8 cellular contexts compared by ENCODE assay signal in the genomic region with DNA sequence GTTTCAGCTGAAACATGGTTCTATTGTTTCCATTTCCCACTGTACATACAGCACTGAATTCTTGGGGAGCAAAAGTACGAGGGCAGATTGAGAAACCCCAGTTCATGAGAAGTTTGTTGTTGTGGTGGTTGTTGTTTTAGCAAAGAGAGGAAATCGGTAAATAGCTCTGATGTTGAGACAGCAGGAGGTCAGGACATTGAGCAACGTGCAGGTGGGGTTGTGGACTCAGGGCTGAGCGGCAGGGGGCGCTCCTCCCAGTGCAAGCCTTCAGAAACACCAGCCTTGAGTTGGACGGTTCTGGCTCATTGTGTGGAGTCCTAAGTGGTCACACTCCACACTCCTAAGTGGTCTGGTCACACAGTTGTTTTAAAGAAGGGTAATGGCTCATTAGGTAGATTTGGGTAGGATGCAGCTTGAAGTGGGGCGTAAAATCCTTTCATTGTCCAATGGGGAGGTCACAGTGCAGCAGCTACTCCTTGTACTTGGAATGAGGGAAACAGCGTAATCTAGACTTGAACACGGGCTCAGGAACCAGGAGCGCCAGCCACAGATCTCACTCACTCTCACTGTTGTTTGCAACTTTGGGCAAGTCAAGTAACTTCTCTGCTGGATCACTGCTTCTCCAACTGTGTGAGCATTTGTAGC. TPM values are rescaled to one million over a fixed set of nuclear protein-coding genes. Genes with fewer than 3 reads are reported as not detected.
DNase-seq lines count a peak whose midpoint lies in the region; ATAC-seq and TF ChIP-seq lines count a peak whose summit lies in the region.

No MANE protein-coding gene starts in this region.

- H3K79me2 ChIP-seq in Loucy (ENCODE audit: insufficient read depth, low read length) = no peaks in the 10 kb centered on the region

- no peak overlapping the region for H3K4me3 ChIP-seq in Loucy (ENCODE audit: low read length, poor library complexity, severe bottlenecking)
- no peak overlapping the region for H3K4me3 ChIP-seq in kidney epithelial cell (ENCODE audit: low read depth, low read length)
- H3K4me3 ChIP-seq in upper lobe of right lung = no peak overlapping the region

- no peaks in the 10 kb centered on the region for H3K36me3 Mint-ChIP-seq in activated naive CD4-positive, alpha-beta T cell treated with anti-CD3 and anti-CD28 coated beads, Interleukin-2, amount 10 ng/mL, durations not matched to agents 7 days and 5 days

- no peak overlapping the region for H3K4me3 Mint-ChIP-seq in activated naive CD4-positive, alpha-beta T cell treated with anti-CD3 and anti-CD28 coated beads, Interleukin-2, amount 10 ng/mL, durations not matched to agents 7 days and 5 days

- no peak overlapping the region for H3K27ac ChIP-seq in upper lobe of right lung

- ATAC-seq in upper lobe of right lung = peak; percentile 78
- ATAC-seq in GM21737 (IDR thresholded peaks at IDR 0.05; ENCODE audit: unreplicated experiment) = no peak
- no peak for ATAC-seq in HG02623 (IDR thresholded peaks at IDR 0.05; ENCODE audit: unreplicated experiment)

- no peaks in the 10 kb centered on the region for H3K36me3 ChIP-seq in Loucy (ENCODE audit: insufficient read depth, low read length)
- no peaks in the 10 kb centered on the region for H3K36me3 ChIP-seq in kidney epithelial cell (ENCODE audit: control insufficient read depth, insufficient read depth, low read length)
- no peaks in the 10 kb centered on the region for H3K36me3 ChIP-seq in upper lobe of right lung

- no peaks in the 10 kb centered on the region for H3F3A ChIP-seq in Loucy (ENCODE audit: low read depth)

- no peaks in the 10 kb centered on the region for H3K9me3 Mint-ChIP-seq in activated naive CD4-positive, alpha-beta T cell treated with anti-CD3 and anti-CD28 coated beads, Interleukin-2, amount 10 ng/mL, durations not matched to agents 7 days and 5 days

- TF ChIP-seq CTCF in GM10266 (IDR thresholded peaks at IDR 0.05; ENCODE audit: control insufficient read depth, insufficient read depth, low read depth, missing control alignments) (peak; percentile 72), Loucy (conservative IDR thresholded peaks at IDR 0.05; ENCODE audit: low read length) (peak; percentile 91), kidney epithelial cell (IDR thresholded peaks at IDR 0.05; ENCODE audit: insufficient read depth, low read length, poor library complexity, severe bottlenecking) (peak; percentile 70), upper lobe of right lung (IDR thresholded peaks at IDR 0.05) (peak; percentile 50)

- H3K4me1 ChIP-seq in Loucy (ENCODE audit: insufficient read depth, low read length, poor library complexity, severe bottlenecking) = no peaks in the 10 kb centered on the region
- no peaks in the 10 kb centered on the region for H3K4me1 ChIP-seq in upper lobe of right lung

- H3K9ac ChIP-seq in Loucy (ENCODE audit: low read depth, low read length, poor library complexity, severe bottlenecking) = no peak overlapping the region

- intact Hi-C loops in upper lobe of right lung (cut with DNase I) = loop anchor here (10.0 kb wide), 1 partner anchor 214 kb away; no protein-coding TSS in a partner anchor

- H4K20me1 ChIP-seq in Loucy (ENCODE audit: insufficient read depth, low read length, poor library complexity, severe bottlenecking) = no peaks in the 10 kb centered on the region

- H3K27me3 Mint-ChIP-seq in activated naive CD4-positive, alpha-beta T cell treated with anti-CD3 and anti-CD28 coated beads, Interleukin-2, amount 10 ng/mL, durations not matched to agents 7 days and 5 days = peaks cover 46% of the 10 kb centered on the region

- no peaks in the 10 kb centered on the region for H3K9me2 ChIP-seq in Loucy (replicated peaks; ENCODE audit: low read depth, low read length)

- no peaks in the 10 kb centered on the region for H3K9me3 ChIP-seq in Loucy (ENCODE audit: insufficient read depth, low read depth, low read length)
- no peaks in the 10 kb centered on the region for H3K9me3 ChIP-seq in upper lobe of right lung

- peak overlapping the region; percentile 85 for H2AFZ ChIP-seq in Loucy (ENCODE audit: low read length)

- no peak overlapping the region for H3K4me2 ChIP-seq in Loucy (ENCODE audit: low read depth, low read length, poor library complexity, severe bottlenecking)

- H3K27me3 ChIP-seq in Loucy (ENCODE audit: insufficient read depth, low read length, poor library complexity, severe bottlenecking) = no peaks in the 10 kb centered on the region
- peaks cover 11% of the 10 kb centered on the region for H3K27me3 ChIP-seq in kidney epithelial cell (ENCODE audit: control insufficient read depth, insufficient read depth, low read length)
- peaks cover 19% of the 10 kb centered on the region for H3K27me3 ChIP-seq in upper lobe of right lung

- CTCF ChIA-PET in activated naive CD4-positive, alpha-beta T cell treated with anti-CD3 and anti-CD28 coated beads, Interleukin-2, amount 10 ng/mL, durations not matched to agents 7 days and 5 days (lab: Charles Lee) = interaction anchor here (0.6 to 3.9 kb wide), 19 partner anchors 9 to 541 kb away, joined by 3 to 35 read pairs (median 5); no protein-coding TSS in a partner anchor

- H3K4me1 Mint-ChIP-seq in activated naive CD4-positive, alpha-beta T cell treated with anti-CD3 and anti-CD28 coated beads, Interleukin-2, amount 10 ng/mL, durations not matched to agents 7 days and 5 days = peaks cover 6% of the 10 kb centered on the region

- no peak overlapping the region for H3K27ac Mint-ChIP-seq in activated naive CD4-positive, alpha-beta T cell treated with anti-CD3 and anti-CD28 coated beads, Interleukin-2, amount 10 ng/mL, durations not matched to agents 7 days and 5 days

- peak; percentile 38 for DNase-seq in GM10266 (ENCODE audit: extremely low spot score)
- DNase-seq in activated naive CD4-positive, alpha-beta T cell treated with anti-CD3 and anti-CD28 coated beads, Interleukin-2, amount 10 ng/mL, durations not matched to agents 7 days and 5 days = peak; percentile 59
- no peak for DNase-seq in kidney epithelial cell (ENCODE audit: low read depth)
- DNase-seq in upper lobe of right lung = no peak
- DNase-seq in NCI-H510A treated with DMSO at 0.1 percent for 48 hours (lab: John Stamatoyannopoulos, UW) = no peak

RNA-seq across cellular contexts. Expression of a gene that starts 14.5 kb away (rescaled TPM):
- total RNA-seq in kidney epithelial cell (83.6 and 99.4 TPM in 2 replicates), upper lobe of right lung (25.8 TPM)

Comparison
In these comparisons a context has a peak if more than half of its experiments do, and no peak if none do; other contexts are left out.
1. DNase-seq: peak in GM10266 (single experiment) and activated naive CD4-positive, alpha-beta T cell treated with anti-CD3 and anti-CD28 coated beads, Interleukin-2, amount 10 ng/mL, durations not matched to agents 7 days and 5 days (single experiment); none in kidney epithelial cell (single experiment), upper lobe of right lung (single experiment) and NCI-H510A treated with DMSO at 0.1 percent for 48 hours (single experiment).
2. Peak in every context shown above with its lines, with median percentiles within 50 percentile points of each other: CTCF ChIP-seq.